Comparison of ENCODE assay signal across 16 cellular contexts in the genomic region with DNA sequence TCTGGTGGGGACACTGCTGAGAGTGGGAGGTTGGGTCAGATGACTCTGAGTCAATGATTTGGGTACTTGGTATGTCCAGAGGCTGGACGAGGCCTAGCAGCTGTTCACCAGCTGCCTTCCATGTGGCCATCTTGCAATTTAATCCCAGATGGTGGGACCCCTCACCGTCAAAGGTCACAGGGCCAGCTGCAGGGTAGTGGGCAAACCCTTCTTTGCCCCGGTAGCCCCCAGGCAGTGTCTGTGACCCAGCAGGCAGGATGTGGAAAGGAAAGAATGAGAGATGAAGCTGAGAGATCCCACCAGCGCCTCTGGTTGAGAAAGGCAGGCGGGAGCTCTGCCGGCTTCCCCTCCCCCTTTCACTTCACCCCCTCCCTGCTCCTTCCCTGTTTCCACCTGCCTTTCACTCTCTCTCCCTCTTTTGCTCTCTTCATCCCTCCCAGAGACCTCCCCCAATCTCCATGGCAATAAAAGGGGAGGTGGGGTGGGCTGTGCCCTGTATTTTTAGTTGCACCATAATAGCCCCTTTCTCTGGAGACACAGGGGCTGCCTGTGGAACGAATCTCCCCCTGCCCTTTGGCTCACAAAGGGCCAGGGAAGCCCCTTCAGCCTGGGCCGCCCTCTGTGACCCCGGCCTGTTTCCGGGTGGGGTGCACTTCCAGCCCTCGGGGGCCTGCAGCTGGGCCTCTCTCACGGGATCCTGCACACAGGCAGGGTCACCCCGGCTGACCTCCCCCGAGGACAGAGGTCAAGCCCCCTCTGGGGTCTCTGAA. TPM values are rescaled to one million over a fixed set of nuclear protein-coding genes. Genes with fewer than 3 reads are reported as not detected.
DNase-seq lines count a peak whose midpoint lies in the region.
"Had no signal": no experiment of that assay in that cellular context is flagged by ENCODE, and none has a peak within 500 bp of the region (broad histone marks: within the 10 kb centered on the region; RNA-seq: fewer than 3 reads in every experiment).

No MANE protein-coding gene starts in this region.

- DNase-seq in GM03348 (ENCODE audit: low spot score) = peak; percentile 27
- DNase-seq in NCI-H1092 treated with DMSO at 0.1 percent for 48 hours (lab: John Stamatoyannopoulos, UW) = peak; percentile 60
- DNase-seq in cerebellar cortex (ENCODE audit: low spot score) = peak; percentile 69
- peak; percentile 96 for DNase-seq in myocyte (ENCODE audit: low read depth)
- DNase-seq in mucosa of gallbladder (ENCODE audit: low spot score) = no peak
- DNase-seq in HPDE6-E6E7 (ENCODE audit: extremely low spot score) = no peak
- no peak for DNase-seq in foreskin melanocyte
- DNase-seq in NCI-H2196 (lab: John Stamatoyannopoulos, UW; ENCODE audit: unreplicated experiment) = no peak
- DNase-seq: activated naive CD4-positive, alpha-beta T cell treated with anti-CD3 and anti-CD28 coated beads, Interleukin-2, amount 10 ng/mL, durations not matched to agents 7 days and 5 days; GOT3; kidney; mucosa of descending colon; NCI-H2171 treated with DMSO at 0.1 percent for 48 hours; PC-9; psoas muscle; stimulated activated CD8-positive, alpha-beta memory T cell treated with anti-CD3 and anti-CD28 coated beads, Interleukin-4, amount 100 ng/mL, for 48 hours had no signal

RNA-seq across cellular contexts. Expression of a gene that starts 20.2 kb away (rescaled TPM):
- total RNA-seq in myocyte = 105 and 148 TPM in 2 replicates
- 112 TPM for polyA plus RNA-seq in myocyte (2012)
- total RNA-seq in mucosa of gallbladder = 194 TPM

RNA-seq across cellular contexts. Expression of a gene that starts 33.5 kb away (rescaled TPM):
- total RNA-seq in myocyte (not detected in 2 replicates), mucosa of gallbladder (109 TPM)
- 0.05 TPM for polyA plus RNA-seq in myocyte (2012)
- total RNA-seq: psoas muscle had no signal

RNA-seq across cellular contexts. Expression of a gene that starts 46.5 kb away (rescaled TPM):
- total RNA-seq in myocyte = 45.8 and 57.6 TPM in 2 replicates
- polyA plus RNA-seq in myocyte (2012) = 298 TPM
- total RNA-seq in mucosa of gallbladder = 39.3 TPM

RNA-seq across cellular contexts. Expression of a gene that starts 49.8 kb away (rescaled TPM):
- 29.3 and 43.5 TPM in 2 replicates for total RNA-seq in myocyte
- 12.8 TPM for polyA plus RNA-seq in myocyte (2012)
- total RNA-seq in mucosa of gallbladder = 43.2 TPM

RNA-seq across cellular contexts. Expression of a gene that starts 57.0 kb away (rescaled TPM):
- total RNA-seq in myocyte (306 and 426 TPM in 2 replicates), mucosa of gallbladder (207 TPM)
- 686 TPM for polyA plus RNA-seq in myocyte (2012)

Comparison
In these comparisons a context has a peak if more than half of its experiments do, and no peak if none do; other contexts are left out.
1. DNase-seq: peak in GM03348 (single experiment), NCI-H1092 treated with DMSO at 0.1 percent for 48 hours (single experiment), cerebellar cortex (single experiment) and myocyte (single experiment); none in mucosa of gallbladder (single experiment), HPDE6-E6E7 (single experiment), foreskin melanocyte (single experiment) and NCI-H2196 (single experiment).
2. RNA of a gene that starts 33.5 kb away (total RNA-seq): 109 TPM in mucosa of gallbladder (single experiment); not detected in myocyte; every median in the first group is over 100 times any median in the second.